Comparison of ENCODE assay signal across 32 cellular contexts in the genomic region with DNA sequence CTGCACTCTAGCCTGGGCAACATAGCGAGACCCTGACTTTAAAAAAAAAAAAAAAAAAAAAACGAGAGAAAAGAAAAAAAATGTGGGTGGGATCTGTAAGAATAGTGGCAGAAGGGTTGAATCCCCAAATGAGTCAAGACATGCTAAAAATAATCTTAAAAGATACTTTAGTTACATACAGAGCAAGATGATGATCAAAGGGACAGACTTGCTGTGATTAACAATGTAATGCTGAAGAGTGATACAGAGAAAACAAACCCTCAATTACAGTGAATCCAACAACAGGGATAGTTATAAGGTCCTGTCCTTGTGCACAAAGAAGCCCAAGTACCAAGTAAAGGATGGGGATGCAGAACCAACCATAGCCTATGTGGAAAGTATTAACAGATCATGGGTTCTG.
"Had no signal": no experiment of that assay in that cellular context is flagged by ENCODE, and none has a peak within 500 bp of the region (broad histone marks: within the 10 kb centered on the region; RNA-seq: fewer than 3 reads in every experiment).

No MANE protein-coding gene starts in this region.

- H3K27me3 Mint-ChIP-seq: activated CD4-positive, alpha-beta memory T cell treated with anti-CD3 and anti-CD28 coated beads, Interleukin-2, amount 10 ng/mL, durations not matched to agents 7 days and 5 days; activated CD4-positive, alpha-beta T cell treated with anti-CD3 and anti-CD28 coated beads, Interleukin-2, amount 10 ng/mL, durations not matched to agents 7 days and 5 days; activated CD8-positive, alpha-beta memory T cell treated with anti-CD3 and anti-CD28 coated beads, Interleukin-2, amount 10 ng/mL, durations not matched to agents 7 days and 5 days; activated naive CD4-positive, alpha-beta T cell treated with anti-CD3 and anti-CD28 coated beads, Interleukin-2, amount 50 U/mL, for 24 hours; progenitor cell of endocrine pancreas; T-helper 17 cell had no signal

- H3K27ac Mint-ChIP-seq: activated CD4-positive, alpha-beta memory T cell treated with anti-CD3 and anti-CD28 coated beads, Interleukin-2, amount 10 ng/mL, durations not matched to agents 7 days and 5 days; activated CD4-positive, alpha-beta T cell treated with anti-CD3 and anti-CD28 coated beads, Interleukin-2, amount 10 ng/mL, durations not matched to agents 7 days and 5 days; activated CD8-positive, alpha-beta memory T cell treated with anti-CD3 and anti-CD28 coated beads, Interleukin-2, amount 10 ng/mL, durations not matched to agents 7 days and 5 days; nephron progenitor cell; T-helper 17 cell had no signal

- H3K36me3 ChIP-seq: colonic mucosa, ovary had no signal

- H3K4me1 Mint-ChIP-seq: activated CD4-positive, alpha-beta T cell treated with anti-CD3 and anti-CD28 coated beads, Interleukin-2, amount 10 ng/mL, durations not matched to agents 7 days and 5 days; nephron progenitor cell had no signal

- H3K27ac ChIP-seq: adrenal gland, body of pancreas, colonic mucosa, dorsolateral prefrontal cortex, gastrocnemius medialis, ovary, skin epidermis, transverse colon, WERI-Rb-1 had no signal

- H3K4me3 ChIP-seq: adrenal gland, body of pancreas, colonic mucosa, dorsolateral prefrontal cortex, gastrocnemius medialis, left lung, lung, ovary, skin epidermis, transverse colon had no signal

- H3K4me1 ChIP-seq: adrenal gland, colonic mucosa, gastrocnemius medialis had no signal

- ATAC-seq: activated CD4-positive, CD25-positive, alpha-beta regulatory T cell treated with anti-CD3 and anti-CD28 coated beads, Interleukin-2, amount 50 U/mL, for 24 hours; activated CD8-positive, alpha-beta memory T cell treated with anti-CD3 and anti-CD28 coated beads, Interleukin-2, amount 10 ng/mL, durations not matched to agents 7 days and 5 days; body of pancreas; gastrocnemius medialis; left lung; sciatic nerve; T-helper 17 cell had no signal

- H3K9me3 ChIP-seq: adrenal gland, body of pancreas, colonic mucosa, gastrocnemius medialis, left lung, ovary, SK-N-SH, transverse colon had no signal

- H3K9me3 Mint-ChIP-seq: activated CD4-positive, alpha-beta memory T cell treated with anti-CD3 and anti-CD28 coated beads, Interleukin-2, amount 10 ng/mL, durations not matched to agents 7 days and 5 days; activated CD4-positive, alpha-beta T cell treated with anti-CD3 and anti-CD28 coated beads, Interleukin-2, amount 10 ng/mL, durations not matched to agents 7 days and 5 days; activated naive CD4-positive, alpha-beta T cell treated with anti-CD3 and anti-CD28 coated beads, Interleukin-2, amount 50 U/mL, for 24 hours; nephron progenitor cell had no signal

- DNase-seq: activated CD4-positive, alpha-beta memory T cell treated with anti-CD3 and anti-CD28 coated beads, Interleukin-2, amount 10 ng/mL, durations not matched to agents 7 days and 5 days; activated CD4-positive, alpha-beta T cell treated with anti-CD3 and anti-CD28 coated beads, Interleukin-2, amount 10 ng/mL, durations not matched to agents 7 days and 5 days; activated CD8-positive, alpha-beta memory T cell treated with anti-CD3 and anti-CD28 coated beads, Interleukin-2, amount 10 ng/mL, durations not matched to agents 7 days and 5 days; activated gamma-delta T cell treated with Interleukin-2 at 50 U/mL for 16 hours; adrenal gland; aorta; body of pancreas; colonic mucosa; dorsolateral prefrontal cortex; effector memory CD4-positive, alpha-beta T cell; erythroblast; gastrocnemius medialis; glutamatergic neuron; left lung; mesendoderm; nephron progenitor cell; ovary; retina; SK-N-SH; stimulated activated CD4-positive, alpha-beta T cell treated with anti-CD3 and anti-CD28 coated beads, Interleukin-12 subunit alpha, Interleukin-12 subunit beta, amount 100 ng/mL, for 4 hours; stimulated activated CD4-positive, alpha-beta T cell treated with anti-CD3 and anti-CD28 coated beads, Interleukin-4, amount 100 ng/mL, for 1 hour; SW 1271; T-helper 17 cell; T1000; transverse colon; WERI-Rb-1 had no signal

- H3K4me3 Mint-ChIP-seq: activated CD4-positive, alpha-beta memory T cell treated with anti-CD3 and anti-CD28 coated beads, Interleukin-2, amount 10 ng/mL, durations not matched to agents 7 days and 5 days; activated CD4-positive, alpha-beta T cell treated with anti-CD3 and anti-CD28 coated beads, Interleukin-2, amount 10 ng/mL, durations not matched to agents 7 days and 5 days; activated CD8-positive, alpha-beta memory T cell treated with anti-CD3 and anti-CD28 coated beads, Interleukin-2, amount 10 ng/mL, durations not matched to agents 7 days and 5 days; activated naive CD4-positive, alpha-beta T cell treated with anti-CD3 and anti-CD28 coated beads, Interleukin-2, amount 50 U/mL, for 24 hours; nephron progenitor cell; T-helper 17 cell had no signal

- H3K27me3 ChIP-seq: adrenal gland, body of pancreas, colonic mucosa, dorsolateral prefrontal cortex, gastrocnemius medialis, left lung, ovary, transverse colon had no signal
